ENCODE assay signal across 1 cellular context in the genomic region with DNA sequence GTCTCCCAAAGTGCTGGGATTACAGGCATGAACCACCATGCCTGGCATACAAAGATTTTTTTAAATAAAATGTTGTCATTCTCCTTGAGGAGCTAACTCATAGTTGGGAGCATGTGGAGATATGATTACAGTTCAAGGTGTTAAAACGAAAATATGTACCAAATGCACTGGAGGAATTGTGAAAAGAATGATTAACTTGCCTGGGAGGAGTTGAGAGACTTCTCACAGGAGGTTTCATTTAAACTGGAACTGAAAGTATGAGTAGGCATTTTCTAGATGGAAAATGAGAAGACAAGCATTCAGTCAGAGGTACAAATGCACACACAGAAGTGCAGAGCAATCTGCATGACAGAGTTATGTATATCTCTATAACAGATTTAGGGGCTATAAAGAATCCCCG.
TF ChIP-seq lines count a peak whose summit lies in the region.

No MANE protein-coding gene starts in this region.

TF ChIP-seq in SK-N-SH treated with all-trans-retinoic acid at 6 μM for 48 hours, 23 proteins besides CTCF, POLR2A, EP300 and RAD21 (continued from another document):
- TF ChIP-seq TSHZ2 (CRISPR knock-in tag; IDR thresholded peaks at IDR 0.05) (no peak), ZC3H10 (CRISPR knock-in tag; IDR thresholded peaks at IDR 0.05) (no peak), ISL1 (CRISPR knock-in tag; IDR thresholded peaks at IDR 0.05) (no peak)
